1 cellular context compared by ENCODE assay signal in the genomic region with DNA sequence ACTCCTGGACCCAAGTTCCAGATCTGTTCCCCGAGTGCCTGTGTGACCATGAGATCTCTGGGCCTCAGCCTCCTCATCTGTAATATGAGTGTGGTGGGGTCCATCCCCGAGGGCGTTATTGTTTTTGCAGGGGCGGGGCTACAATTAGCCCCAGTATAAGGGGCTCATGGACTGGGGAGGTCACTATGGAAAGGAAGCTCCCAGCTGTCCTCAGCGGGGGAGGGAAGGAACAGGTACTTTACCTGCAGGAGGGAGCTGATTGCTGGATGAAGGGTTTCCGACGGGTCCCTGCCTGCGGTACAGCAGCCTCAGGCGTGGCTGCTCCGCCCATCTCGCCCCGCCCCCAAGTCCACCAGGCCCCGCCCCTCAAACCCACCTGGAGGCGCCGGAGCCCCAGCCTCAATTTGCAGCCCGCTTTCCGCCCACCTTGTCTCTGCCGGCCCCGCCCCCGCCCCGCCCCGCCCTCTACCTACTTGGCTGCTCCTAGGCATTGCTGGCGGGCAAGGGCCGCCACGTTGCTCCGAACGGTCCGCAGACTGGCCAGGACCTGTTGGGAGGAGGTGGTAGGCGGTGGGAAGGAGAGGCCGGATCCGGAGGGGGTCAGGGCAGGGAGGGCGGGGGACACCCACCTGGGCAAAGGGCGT.
TF ChIP-seq lines count a peak whose summit lies in the region.

No MANE protein-coding gene starts in this region.

TF ChIP-seq in IMR-90, 13 proteins besides CTCF, POLR2A, EP300 and RAD21:
- no peak for TF ChIP-seq MAZ (IDR thresholded peaks at IDR 0.05; ENCODE audit: borderline replicate concordance, low read depth, low read length)
- no peak for TF ChIP-seq CEBPB (IDR thresholded peaks at IDR 0.05; ENCODE audit: low read depth, low read length)
- no peak for TF ChIP-seq MXI1 (IDR thresholded peaks at IDR 0.05; ENCODE audit: borderline replicate concordance, low read depth, low read length)
- no peak for TF ChIP-seq MAFK (IDR thresholded peaks at IDR 0.05; ENCODE audit: low read depth, low read length)
- TF ChIP-seq CHD1 (IDR thresholded peaks at IDR 0.05; ENCODE audit: low read depth, low read length): no peak
- TF ChIP-seq RFX5 (IDR thresholded peaks at IDR 0.05; ENCODE audit: low read depth, low read length): no peak
- no peak for TF ChIP-seq FOS (IDR thresholded peaks at IDR 0.05; ENCODE audit: low read depth, low read length)
- no peak for TF ChIP-seq NFE2L2 (IDR thresholded peaks at IDR 0.05; ENCODE audit: low read depth, low read length)
- TF ChIP-seq RCOR1 (IDR thresholded peaks at IDR 0.05; ENCODE audit: insufficient replicate concordance, low read length): no peak
- TF ChIP-seq SMC3 (IDR thresholded peaks at IDR 0.05; ENCODE audit: low read depth, low read length): no peak
- TF ChIP-seq, protein P1, sequence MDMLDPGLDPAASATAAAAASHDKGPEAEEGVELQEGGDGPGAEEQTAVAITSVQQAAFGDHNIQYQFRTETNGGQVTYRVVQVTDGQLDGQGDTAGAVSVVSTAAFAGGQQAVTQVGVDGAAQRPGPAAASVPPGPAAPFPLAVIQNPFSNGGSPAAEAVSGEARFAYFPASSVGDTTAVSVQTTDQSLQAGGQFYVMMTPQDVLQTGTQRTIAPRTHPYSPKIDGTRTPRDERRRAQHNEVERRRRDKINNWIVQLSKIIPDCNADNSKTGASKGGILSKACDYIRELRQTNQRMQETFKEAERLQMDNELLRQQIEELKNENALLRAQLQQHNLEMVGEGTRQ (IDR thresholded peaks at IDR 0.05; ENCODE audit: low read depth, low read length): no peak
- TF ChIP-seq, protein P2, sequence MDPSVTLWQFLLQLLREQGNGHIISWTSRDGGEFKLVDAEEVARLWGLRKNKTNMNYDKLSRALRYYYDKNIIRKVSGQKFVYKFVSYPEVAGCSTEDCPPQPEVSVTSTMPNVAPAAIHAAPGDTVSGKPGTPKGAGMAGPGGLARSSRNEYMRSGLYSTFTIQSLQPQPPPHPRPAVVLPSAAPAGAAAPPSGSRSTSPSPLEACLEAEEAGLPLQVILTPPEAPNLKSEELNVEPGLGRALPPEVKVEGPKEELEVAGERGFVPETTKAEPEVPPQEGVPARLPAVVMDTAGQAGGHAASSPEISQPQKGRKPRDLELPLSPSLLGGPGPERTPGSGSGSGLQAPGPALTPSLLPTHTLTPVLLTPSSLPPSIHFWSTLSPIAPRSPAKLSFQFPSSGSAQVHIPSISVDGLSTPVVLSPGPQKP (IDR thresholded peaks at IDR 0.05; ENCODE audit: borderline replicate concordance, low read depth, low read length): no peak
- TF ChIP-seq BHLHE40 (IDR thresholded peaks at IDR 0.05; ENCODE audit: low read depth, low read length): no peak
